Comparison of ENCODE assay signal across 16 cellular contexts in genomic region chr3:66010348-66011097, GRCh38. TPM values are rescaled to one million over a fixed set of nuclear protein-coding genes. Genes with fewer than 3 reads are reported as not detected.
DNase-seq lines count a peak whose midpoint lies in the region; ATAC-seq, FAIRE-seq and TF ChIP-seq lines count a peak whose summit lies in the region.
"Had no signal": no experiment of that assay in that cellular context is flagged by ENCODE, and none has a peak within 500 bp of the region (broad histone marks: within the 10 kb centered on the region; RNA-seq: fewer than 3 reads in every experiment).

No MANE protein-coding gene starts in this region.

- peak; percentile 33 for FAIRE-seq in islet of Langerhans (lab: Jason Lieb, UNC)
- FAIRE-seq: TTC549 had no signal

- CTCF ChIA-PET in IMR-90 (lab: Yijun Ruan, JAX) = interaction anchor here (0.5 to 0.7 kb wide), 2 partner anchors 9 to 28 kb away, joined by 3 to 4 read pairs; no protein-coding TSS in a partner anchor
- CTCF ChIA-PET in MCF 10A (lab: Yijun Ruan, JAX) = interaction anchor here (0.7 to 3.3 kb wide), 10 partner anchors 8 to 572 kb away, joined by 3 to 13 read pairs (median 3); no protein-coding TSS in a partner anchor
- CTCF ChIA-PET in T-cell (lab: Charles Lee) = no interaction called here

- H2AK9ac ChIP-seq in IMR-90 (replicated peaks; ENCODE audit: low read depth, low read length, poor library complexity) = peak overlapping the region; percentile 29

- no peak for TF ChIP-seq POLR2A in IMR-90 (IDR thresholded peaks at IDR 0.05; ENCODE audit: low read depth, low read length)
- no peak for TF ChIP-seq POLR2A in thyroid gland (IDR thresholded peaks at IDR 0.05)

- H3K36me3 ChIP-seq in IMR-90 (ENCODE audit: control insufficient read depth, insufficient read depth, low read length) (no peaks in the 10 kb centered on the region), thyroid gland (no peaks in the 10 kb centered on the region)
- H3K36me3 ChIP-seq: ascending aorta had no signal

- H4K5ac ChIP-seq in IMR-90 (ENCODE audit: low read depth, low read length) = 0 out of 2 replicates have a peak overlapping the region, but pooled peaks have one; percentile 57

- H3K4ac ChIP-seq in IMR-90 (ENCODE audit: low read depth, low read length) = peak overlapping the region; percentile 29; the same call in 1 of the 2 replicates

- H3K9me3 Mint-ChIP-seq in MCF 10A (ENCODE audit: unreplicated experiment) (no peaks in the 10 kb centered on the region), T-cell (no peaks in the 10 kb centered on the region)
- H3K9me3 Mint-ChIP-seq: activated T-helper 2 cell treated with anti-CD3 and anti-CD28 coated beads, Interferon-gamma antibody, Interleukin-2, Interleukin-4, amounts not matched to agents 10 μg/mL and 5 μg/mL and 100 μg/mL, durations not matched to agents 14 hours and 24 hours and 36 hours had no signal

- H2BK120ac ChIP-seq in IMR-90 (ENCODE audit: low read depth, low read length) = no peak overlapping the region

- in situ Hi-C loops in IMR-90 (cut with MboI; ENCODE audit: low sequenced_read_pairs) = no loop called here

- H2AK5ac ChIP-seq in IMR-90 (ENCODE audit: low read depth, low read length) = no peak overlapping the region

- H3K4me1 ChIP-seq in IMR-90 (ENCODE audit: control insufficient read depth, insufficient read depth, low read length) = peaks cover 10% of the 10 kb centered on the region
- H3K4me1 ChIP-seq in thyroid gland = peaks cover 15 to 27% of the 10 kb centered on the region in 2 donors

- no peak overlapping the region for H4K91ac ChIP-seq in IMR-90 (ENCODE audit: insufficient read depth, low read depth, low read length)

- H2BK15ac ChIP-seq in IMR-90 (ENCODE audit: low read depth, low read length) = no peak overlapping the region; the same call in 2 of the 3 replicates

- TF ChIP-seq CTCF in IMR-90 (conservative IDR thresholded peaks at IDR 0.05; ENCODE audit: low read depth, low read length) = no peak
- TF ChIP-seq CTCF in MCF 10A (IDR thresholded peaks at IDR 0.05; ENCODE audit: unreplicated experiment) = no peak
- TF ChIP-seq CTCF in thyroid gland (IDR thresholded peaks at IDR 0.05) = no peak

- H3K4me2 ChIP-seq in IMR-90 (ENCODE audit: low read depth, low read length) = no peak overlapping the region; the same call in 1 of the 2 replicates

- H3K4me3 ChIP-seq in IMR-90 (ENCODE audit: insufficient read depth, low read depth, low read length) = no peak overlapping the region
- H3K4me3 ChIP-seq in thyroid gland (replicated peaks in 1 of 3) = no peak overlapping the region
- H3K4me3 ChIP-seq: ascending aorta, psoas muscle, SK-N-MC had no signal

- BruUV-seq in IMR-90 (replicated peaks; lab: Mats Ljungman, UMichigan) = no TSS peak
- no TSS peak for BruUV-seq in MCF 10A (replicated peaks; lab: Mats Ljungman, UMichigan)

- 83% methylated on average over 1 of the region's 6 CpGs; no CpG with 5 or more reads in 1 of the 2 experiments for WGBS in IMR-90 (ENCODE audit: extremely low coverage in 2 of 2, insufficient read length in 1 of 2), 2 experiments
- 36 to 52% methylated on average over 6 of the region's 6 CpGs for WGBS in thyroid gland, 2 donors

- peaks cover 9% of the 10 kb centered on the region for H3K4me1 Mint-ChIP-seq in MCF 10A (ENCODE audit: insufficient read depth, unreplicated experiment)
- H3K4me1 Mint-ChIP-seq in T-cell = no peaks in the 10 kb centered on the region
- H3K4me1 Mint-ChIP-seq: immature natural killer cell had no signal

- TF ChIP-seq RAD21 in IMR-90 (IDR thresholded peaks at IDR 0.05; ENCODE audit: low read length) = no peak

- peaks cover 38% of the 10 kb centered on the region; the same call in 1 of the 2 replicates for H4K20me1 ChIP-seq in IMR-90 (ENCODE audit: insufficient read depth, low read length)

- H3K27ac Mint-ChIP-seq in MCF 10A (ENCODE audit: low read depth, unreplicated experiment) (no peak overlapping the region), T-cell (no peak overlapping the region)
- H3K27ac Mint-ChIP-seq: activated CD8-positive, alpha-beta T cell treated with anti-CD3 and anti-CD28 coated beads, Interleukin-2, amount 10 ng/mL, durations not matched to agents 7 days and 5 days; activated T-helper 2 cell treated with anti-CD3 and anti-CD28 coated beads, Interferon-gamma antibody, Interleukin-2, Interleukin-4, amounts not matched to agents 10 μg/mL and 5 μg/mL and 100 μg/mL, durations not matched to agents 14 hours and 24 hours and 36 hours; dendritic cell treated with granulocyte-macrophage colony-stimulating factor and Interleukin-4, amounts not matched to agents 40 ng/mL and 50 ng/mL, for 4 days; immature natural killer cell had no signal

- H3K14ac ChIP-seq in IMR-90 (replicated peaks; ENCODE audit: low read depth, low read length) = peak overlapping the region; percentile 31

- no peak overlapping the region for H3K56ac ChIP-seq in IMR-90 (ENCODE audit: extremely low read depth, insufficient read depth, low read length)

- H3K4me3 Mint-ChIP-seq in MCF 10A (ENCODE audit: unreplicated experiment) (no peak overlapping the region), T-cell (no peak overlapping the region)
- H3K4me3 Mint-ChIP-seq: activated CD8-positive, alpha-beta T cell treated with anti-CD3 and anti-CD28 coated beads, Interleukin-2, amount 10 ng/mL, durations not matched to agents 7 days and 5 days; dendritic cell treated with granulocyte-macrophage colony-stimulating factor and Interleukin-4, amounts not matched to agents 40 ng/mL and 50 ng/mL, for 4 days; immature natural killer cell had no signal

- peaks cover 17% of the 10 kb centered on the region for H3K9me1 ChIP-seq in IMR-90 (ENCODE audit: insufficient read depth, low read length)

- peak overlapping the region; percentile 55; the same call in 1 of the 2 replicates for H2BK20ac ChIP-seq in IMR-90 (ENCODE audit: low read depth, low read length)

- H3K27ac ChIP-seq in IMR-90 (ENCODE audit: insufficient read depth, low read length) = no peak overlapping the region
- H3K27ac ChIP-seq in thyroid gland = peak overlapping the region; percentile 6 to 77 (median 68)
- H3K27ac ChIP-seq: ascending aorta, HL-60, psoas muscle, SK-N-MC had no signal

- H4K8ac ChIP-seq in IMR-90 (ENCODE audit: low read depth in 2 of 2, low read length in 2 of 2) = peak overlapping the region in 1 of 2 experiments; percentile 6; a peak in 1 of 4 replicates

- dilution Hi-C loops in IMR-90 (cut with HindIII; ENCODE audit: low sequenced_read_pairs, unreplicated experiment) = no loop called here

- H3K9ac ChIP-seq in IMR-90 (ENCODE audit: low read depth, low read length) = no peak overlapping the region

- H3K9me3 ChIP-seq in IMR-90 (ENCODE audit: control insufficient read depth, insufficient read depth, low read length) (no peaks in the 10 kb centered on the region), thyroid gland (no peaks in the 10 kb centered on the region)
- H3K9me3 ChIP-seq: ascending aorta, psoas muscle had no signal

- H3K36me3 Mint-ChIP-seq in MCF 10A (ENCODE audit: insufficient read depth, unreplicated experiment) (peaks cover 4% of the 10 kb centered on the region), T-cell (no peaks in the 10 kb centered on the region)
- H3K36me3 Mint-ChIP-seq: immature natural killer cell had no signal

- peak overlapping the region; percentile 25 for H3K18ac ChIP-seq in IMR-90 (ENCODE audit: low read depth, low read length)

- ATAC-seq in IMR-90 (ENCODE audit: low read depth) (peak; percentile 47), sciatic nerve (no peak), HG03342 (IDR thresholded peaks at IDR 0.05; ENCODE audit: unreplicated experiment) (no peak), T-cell (replicated peaks in 1 of 4) (no peak)
- ATAC-seq: activated CD8-positive, alpha-beta T cell treated with anti-CD3 and anti-CD28 coated beads, Interleukin-2, amount 10 ng/mL, durations not matched to agents 7 days and 5 days; psoas muscle had no signal

- H3K23ac ChIP-seq in IMR-90 (ENCODE audit: low read depth, low read length) = no peak overlapping the region

- intact Hi-C loops in IMR-90 (cut with micrococcal nuclease) = no loop called here
- intact Hi-C loops in MCF 10A (cut with micrococcal nuclease) = no loop called here
- intact Hi-C loops in thyroid gland (cut with DNase I) = no loop called here
- intact Hi-C loops in sciatic nerve (cut with DNase I) = no loop called here

- no peaks in the 10 kb centered on the region for H3K27me3 Mint-ChIP-seq in MCF 10A (ENCODE audit: insufficient read depth, unreplicated experiment)
- peaks cover 13 to 18% of the 10 kb centered on the region in 2 donors for H3K27me3 Mint-ChIP-seq in T-cell
- H3K27me3 Mint-ChIP-seq: dendritic cell treated with granulocyte-macrophage colony-stimulating factor and Interleukin-4, amounts not matched to agents 40 ng/mL and 50 ng/mL, for 4 days had no signal

- POLR2A ChIA-PET in IMR-90 (lab: Charles Lee; ENCODE audit: unreplicated experiment) = no interaction called here
- POLR2A ChIA-PET in MCF 10A (lab: Yijun Ruan, JAX) = interaction anchor here (0.6 to 2.2 kb wide), 7 partner anchors 9 to 105 kb away, joined by 3 to 14 read pairs (median 4); partner anchors contain the start of gene MAGI1
- POLR2A ChIA-PET in T-cell (lab: Charles Lee) = no interaction called here

- DNase-seq in IMR-90 (no peak), MCF 10A (ENCODE audit: unreplicated experiment) (peak; percentile 30), thyroid gland (peak; percentile 65 to 70), sciatic nerve (ENCODE audit: low spot score) (no peak), T-cell (no peak)
- DNase-seq: activated CD8-positive, alpha-beta T cell treated with anti-CD3 and anti-CD28 coated beads, Interleukin-2, amount 10 ng/mL, durations not matched to agents 7 days and 5 days; immature natural killer cell; psoas muscle had no signal

- H3K27me3 ChIP-seq in IMR-90 (ENCODE audit: control insufficient read depth, insufficient read depth, low read length) (no peaks in the 10 kb centered on the region), thyroid gland (no peaks in the 10 kb centered on the region)
- H3K27me3 ChIP-seq: ascending aorta had no signal

- no peak overlapping the region for H2AFZ ChIP-seq in IMR-90 (replicated peaks; ENCODE audit: low read length, poor library complexity)

- peaks cover 44 to 59% of the 10 kb centered on the region in 2 experiments for H3K79me1 ChIP-seq in IMR-90 (ENCODE audit: low read depth in 1 of 2, low read length in 2 of 2)

- H2BK5ac ChIP-seq in IMR-90 (ENCODE audit: low read depth, low read length, poor library complexity, severe bottlenecking) = no peak overlapping the region

TF ChIP-seq in IMR-90, 13 proteins besides CTCF, POLR2A, EP300 and RAD21 (continues in another document):
- TF ChIP-seq MAFK (IDR thresholded peaks at IDR 0.05; ENCODE audit: low read depth, low read length) (no peak), MXI1 (IDR thresholded peaks at IDR 0.05; ENCODE audit: borderline replicate concordance, low read depth, low read length) (no peak)

RNA-seq across cellular contexts. Expression of gene MAGI1, which starts 28.2 kb away (rescaled TPM):
- total RNA-seq in IMR-90 (2012; rRNA removed) (24.2 and 26.4 TPM in 2 replicates), MCF 10A (2022) (6.2 and 6.3 TPM in 2 replicates), thyroid gland (100 to 1,000 TPM in 1 of 4 donors, 10 to 100 TPM in 3; 60.5 to 123 (median 87.5) TPM), sciatic nerve (64.6 TPM), T-cell (under 1 TPM; 0.23 to 0.63 (median 0.29) TPM)
- 14.4 and 14.5 TPM in 2 replicates for polyA plus RNA-seq in IMR-90 (2012; rRNA removed)
- polyA plus RNA-seq in IMR-90 (2012; cell fraction: cytosol; rRNA removed) = 6.6 and 8.8 TPM in 2 replicates
- 20.8 and 44.3 TPM in 2 replicates for polyA plus RNA-seq in IMR-90 (2012; cell fraction: nucleus; rRNA removed; ENCODE audit: low replicate concordance)
- total RNA-seq: activated CD8-positive, alpha-beta T cell treated with anti-CD3 and anti-CD28 coated beads, Interleukin-2, amount 10 ng/mL, durations not matched to agents 7 days and 5 days had no signal
- polyA plus RNA-seq: immature natural killer cell had no signal

Comparison
In these comparisons a context has a peak if more than half of its experiments do, and no peak if none do; other contexts are left out.
1. DNase-seq: peak in MCF 10A (single experiment) and thyroid gland (2 of 2); none in IMR-90 (single experiment), sciatic nerve (single experiment) and T-cell (0 of 34).
2. CTCF ChIA-PET loops: an anchor here in IMR-90 (0.5 to 0.7 kb wide) and MCF 10A (0.7 to 3.3 kb wide); none called in T-cell.